In genomic region chr22:43241138-43241597, GRCh38 we compare ENCODE assay signal across 15 cellular contexts. TPM values are rescaled to one million over a fixed set of nuclear protein-coding genes. Genes with fewer than 3 reads are reported as not detected.
DNase-seq lines count a peak whose midpoint lies in the region; ATAC-seq, FAIRE-seq and TF ChIP-seq lines count a peak whose summit lies in the region.
"Had no signal": no experiment of that assay in that cellular context is flagged by ENCODE, and none has a peak within 500 bp of the region (broad histone marks: within the 10 kb centered on the region; RNA-seq: fewer than 3 reads in every experiment).

No MANE protein-coding gene starts in this region.

- peaks cover 47% of the 10 kb centered on the region for H3K27me3 ChIP-seq in IMR-90 (ENCODE audit: control insufficient read depth, insufficient read depth, low read length)
- no peaks in the 10 kb centered on the region for H3K27me3 ChIP-seq in lung (ENCODE audit: control insufficient read depth, insufficient read depth)
- no peaks in the 10 kb centered on the region for H3K27me3 ChIP-seq in naive thymus-derived CD4-positive, alpha-beta T cell (ENCODE audit: control insufficient read depth in 2 of 2, insufficient read depth in 2 of 2, low read length in 2 of 2)
- peaks cover 0 to 11% (median 0%) of the 10 kb centered on the region in 3 donors for H3K27me3 ChIP-seq in stomach
- H3K27me3 ChIP-seq: BE2C had no signal

- no peak overlapping the region for H2BK20ac ChIP-seq in IMR-90 (ENCODE audit: low read depth, low read length)

- H4K5ac ChIP-seq in IMR-90 (ENCODE audit: low read depth, low read length) = no peak overlapping the region

- TF ChIP-seq CTCF in A549 (IDR thresholded peaks at IDR 0.05) = no peak
- no peak for TF ChIP-seq CTCF in IMR-90 (conservative IDR thresholded peaks at IDR 0.05; ENCODE audit: low read depth, low read length)
- TF ChIP-seq CTCF in fibroblast of villous mesenchyme (IDR thresholded peaks at IDR 0.05; ENCODE audit: insufficient read depth, low read depth, low read length) = no peak
- TF ChIP-seq CTCF in lung (IDR thresholded peaks at IDR 0.05; ENCODE audit: control extremely low read depth, extremely low read depth) = no peak
- no peak for TF ChIP-seq CTCF in stomach (IDR thresholded peaks at IDR 0.05)

- H3K4me2 ChIP-seq in A549 (no peak overlapping the region), IMR-90 (ENCODE audit: low read depth, low read length) (no peak overlapping the region)

- POLR2A ChIA-PET in A549 (lab: Yijun Ruan, JAX) = no interaction called here
- POLR2A ChIA-PET in IMR-90 (lab: Charles Lee; ENCODE audit: unreplicated experiment) = no interaction called here
- POLR2A ChIA-PET in naive thymus-derived CD4-positive, alpha-beta T cell (lab: Charles Lee) = no interaction called here

- H2BK5ac ChIP-seq in IMR-90 (ENCODE audit: low read depth, low read length, poor library complexity, severe bottlenecking) = no peak overlapping the region

- in situ Hi-C loops in IMR-90 (cut with MboI; ENCODE audit: low sequenced_read_pairs) = no loop called here

- CTCF ChIA-PET in A549 (lab: Yijun Ruan, JAX) (interaction anchor here (0.9 to 1.1 kb wide), 2 partner anchors 10 to 17 kb away, joined by 3 to 5 read pairs; no protein-coding TSS in a partner anchor), IMR-90 (lab: Yijun Ruan, JAX) (no interaction called here)
- CTCF ChIA-PET in naive thymus-derived CD4-positive, alpha-beta T cell (lab: Charles Lee) = no interaction called here

- no peak overlapping the region for H2AFZ ChIP-seq in IMR-90 (replicated peaks; ENCODE audit: low read length, poor library complexity)
- H2AFZ ChIP-seq: GM23248 had no signal

- 81% methylated on average over 10 of the region's 15 CpGs for WGBS in A549 (ENCODE audit: missing lambda C conversion rate)
- 49% methylated on average over 5 of the region's 15 CpGs; no CpG with 5 or more reads in 1 of the 2 experiments for WGBS in IMR-90 (ENCODE audit: extremely low coverage in 2 of 2, insufficient read length in 1 of 2), 2 experiments
- 67 to 86% methylated on average over 15 of the region's 15 CpGs for WGBS in lung, 2 donors
- WGBS in stomach, 5 donors = 61 to 87% (median 69%) methylated on average over 11 to 15 of the region's 15 CpGs

- TF ChIP-seq EP300 in A549 (IDR thresholded peaks at IDR 0.05) (no peak), stomach (IDR thresholded peaks at IDR 0.05) (no peak)

- dilution Hi-C loops in IMR-90 (cut with HindIII; ENCODE audit: low sequenced_read_pairs, unreplicated experiment) = no loop called here

- H4K20me1 ChIP-seq in IMR-90 (ENCODE audit: insufficient read depth, low read length) = no peaks in the 10 kb centered on the region

- H3K9me3 Mint-ChIP-seq in naive thymus-derived CD4-positive, alpha-beta T cell = no peaks in the 10 kb centered on the region
- H3K9me3 Mint-ChIP-seq: CD4-positive, alpha-beta memory T cell had no signal

- no peaks in the 10 kb centered on the region for H3K36me3 Mint-ChIP-seq in naive thymus-derived CD4-positive, alpha-beta T cell
- H3K36me3 Mint-ChIP-seq: CD4-positive, alpha-beta memory T cell had no signal

- H3K9ac ChIP-seq in IMR-90 (ENCODE audit: low read depth, low read length) = no peak overlapping the region
- H3K9ac ChIP-seq: GM23248 had no signal

- no TSS peak for BruUV-seq in IMR-90 (replicated peaks; lab: Mats Ljungman, UMichigan)

- H3K27ac ChIP-seq in A549 = no peak overlapping the region
- H3K27ac ChIP-seq in IMR-90 (ENCODE audit: insufficient read depth, low read length) = no peak overlapping the region
- H3K27ac ChIP-seq in lung (ENCODE audit: low read depth in 1 of 2, low read length in 1 of 2) = no peak overlapping the region
- no peak overlapping the region for H3K27ac ChIP-seq in naive thymus-derived CD4-positive, alpha-beta T cell (ENCODE audit: low read depth, low read length)
- H3K27ac ChIP-seq in stomach = no peak overlapping the region
- H3K27ac ChIP-seq: C4-2B, GM23248 had no signal

- no peak overlapping the region for H4K8ac ChIP-seq in IMR-90 (ENCODE audit: low read depth in 2 of 2, low read length in 2 of 2)

- no peak overlapping the region for H3K23ac ChIP-seq in IMR-90 (ENCODE audit: low read depth, low read length)

- H3K4me1 ChIP-seq in A549 = no peaks in the 10 kb centered on the region
- no peaks in the 10 kb centered on the region for H3K4me1 ChIP-seq in IMR-90 (ENCODE audit: control insufficient read depth, insufficient read depth, low read length)
- H3K4me1 ChIP-seq in lung (ENCODE audit: control insufficient read depth in 2 of 2, insufficient read depth in 2 of 2, low read length in 2 of 2) = peaks cover 0 to 6% of the 10 kb centered on the region in 2 donors
- no peaks in the 10 kb centered on the region for H3K4me1 ChIP-seq in naive thymus-derived CD4-positive, alpha-beta T cell (ENCODE audit: control insufficient read depth in 2 of 2, insufficient read depth in 2 of 2, low read length in 2 of 2)
- H3K4me1 ChIP-seq in stomach = peaks cover 0 to 11% (median 3%) of the 10 kb centered on the region in 4 donors

- H3K4me3 Mint-ChIP-seq in naive thymus-derived CD4-positive, alpha-beta T cell = no peak overlapping the region
- H3K4me3 Mint-ChIP-seq: CD4-positive, alpha-beta memory T cell had no signal

- H3K27ac Mint-ChIP-seq in naive thymus-derived CD4-positive, alpha-beta T cell = no peak overlapping the region
- H3K27ac Mint-ChIP-seq: CD4-positive, alpha-beta memory T cell had no signal

- H3K9me3 ChIP-seq in A549 = no peaks in the 10 kb centered on the region
- no peaks in the 10 kb centered on the region for H3K9me3 ChIP-seq in IMR-90 (ENCODE audit: control insufficient read depth, insufficient read depth, low read length)
- no peaks in the 10 kb centered on the region for H3K9me3 ChIP-seq in lung (ENCODE audit: control insufficient read depth in 2 of 2, insufficient read depth in 1 of 2, low read length in 1 of 2)
- H3K9me3 ChIP-seq in naive thymus-derived CD4-positive, alpha-beta T cell (ENCODE audit: control insufficient read depth in 2 of 3, low read length in 3 of 3) = no peaks in the 10 kb centered on the region
- H3K9me3 ChIP-seq in stomach = no peaks in the 10 kb centered on the region
- H3K9me3 ChIP-seq: BE2C had no signal

- TF ChIP-seq POLR2A in A549 (IDR thresholded peaks at IDR 0.05; ENCODE audit: low read length) = no peak
- TF ChIP-seq POLR2A in IMR-90 (IDR thresholded peaks at IDR 0.05; ENCODE audit: low read depth, low read length) = no peak
- TF ChIP-seq POLR2A in stomach (IDR thresholded peaks at IDR 0.05) = no peak

- no peak overlapping the region for H2BK120ac ChIP-seq in IMR-90 (ENCODE audit: low read depth, low read length)

- H3K79me1 ChIP-seq in IMR-90 (ENCODE audit: low read depth in 1 of 2, low read length in 2 of 2) = no peaks in the 10 kb centered on the region

- H2AK9ac ChIP-seq in IMR-90 (replicated peaks; ENCODE audit: low read depth, low read length, poor library complexity) = peak overlapping the region; percentile 78

- H3K14ac ChIP-seq in IMR-90 (replicated peaks; ENCODE audit: low read depth, low read length) = no peak overlapping the region

- no peak overlapping the region for H4K91ac ChIP-seq in IMR-90 (ENCODE audit: insufficient read depth, low read depth, low read length)

- FAIRE-seq in A549 (lab: Jason Lieb, UNC) = no peak
- FAIRE-seq: D721Med had no signal

- no peaks in the 10 kb centered on the region for H3K36me3 ChIP-seq in IMR-90 (ENCODE audit: control insufficient read depth, insufficient read depth, low read length)
- H3K36me3 ChIP-seq in lung (ENCODE audit: control insufficient read depth in 2 of 2, insufficient read depth in 2 of 2, low read length in 2 of 2) = no peaks in the 10 kb centered on the region
- no peaks in the 10 kb centered on the region for H3K36me3 ChIP-seq in naive thymus-derived CD4-positive, alpha-beta T cell (ENCODE audit: control insufficient read depth in 2 of 3, insufficient read depth in 3 of 3, low read length in 3 of 3)
- no peaks in the 10 kb centered on the region for H3K36me3 ChIP-seq in stomach
- H3K36me3 ChIP-seq: BE2C had no signal

- H3K9me1 ChIP-seq in IMR-90 (ENCODE audit: insufficient read depth, low read length) = no peaks in the 10 kb centered on the region

- H3K27me3 Mint-ChIP-seq in naive thymus-derived CD4-positive, alpha-beta T cell = peaks cover 0 to 4% (median 3%) of the 10 kb centered on the region in 5 donors

- TF ChIP-seq RAD21 in A549 (conservative IDR thresholded peaks at IDR 0.05 in 1 of 2, IDR thresholded peaks at IDR 0.05 in 1 of 2) (no peak), IMR-90 (IDR thresholded peaks at IDR 0.05; ENCODE audit: low read length) (no peak)

- no peak overlapping the region for H3K56ac ChIP-seq in IMR-90 (ENCODE audit: extremely low read depth, insufficient read depth, low read length)

- no peak overlapping the region for H2BK15ac ChIP-seq in IMR-90 (ENCODE audit: low read depth, low read length)

- ATAC-seq in A549 (no peak), IMR-90 (ENCODE audit: low read depth) (no peak), lung (ENCODE audit: insufficient read depth, low FRiP score) (no peak), GM18502 (IDR thresholded peaks at IDR 0.05; ENCODE audit: poor library complexity, unreplicated experiment) (no peak)
- ATAC-seq in naive thymus-derived CD4-positive, alpha-beta T cell = no peak

- H3K4me3 ChIP-seq in A549 (no peak overlapping the region), IMR-90 (ENCODE audit: insufficient read depth, low read depth, low read length) (no peak overlapping the region), fibroblast of villous mesenchyme (ENCODE audit: low read depth, low read length) (no peak overlapping the region), lung (no peak overlapping the region), stomach (no peak overlapping the region)
- H3K4me3 ChIP-seq in naive thymus-derived CD4-positive, alpha-beta T cell (ENCODE audit: low read length) = no peak overlapping the region
- H3K4me3 ChIP-seq: GM23248 had no signal

- no peak overlapping the region for H3K4ac ChIP-seq in IMR-90 (ENCODE audit: low read depth, low read length)

- intact Hi-C loops in IMR-90 (cut with micrococcal nuclease) = no loop called here
- intact Hi-C loops in naive thymus-derived CD4-positive, alpha-beta T cell (cut with micrococcal nuclease) = no loop called here
- intact Hi-C loops in stomach (cut with DNase I; ENCODE audit: low total_unique reads) = no loop called here

- no peaks in the 10 kb centered on the region for H3K4me1 Mint-ChIP-seq in naive thymus-derived CD4-positive, alpha-beta T cell
- H3K4me1 Mint-ChIP-seq: CD4-positive, alpha-beta memory T cell had no signal

- H3K18ac ChIP-seq in IMR-90 (ENCODE audit: low read depth, low read length) = no peak overlapping the region

- H2AK5ac ChIP-seq in IMR-90 (ENCODE audit: low read depth, low read length) = no peak overlapping the region

- no peak for DNase-seq in A549 (ENCODE audit: low read depth in 1 of 2, low spot score in 1 of 2)
- no peak for DNase-seq in IMR-90
- DNase-seq in fibroblast of villous mesenchyme (ENCODE audit: low read depth) = peak; percentile 58
- DNase-seq in lung (ENCODE audit: low spot score) = peak; percentile 55
- DNase-seq in naive thymus-derived CD4-positive, alpha-beta T cell = no peak
- no peak for DNase-seq in NCI-H1694 treated with DMSO at 0.1 percent for 48 hours (lab: John Stamatoyannopoulos, UW)
- DNase-seq in stomach = no peak
- DNase-seq: BE2C, DND-41, GF-D8, GM23248 had no signal

RNA-seq across cellular contexts. Expression of gene TTLL12, which starts 54.2 kb away (rescaled TPM):
- polyA plus RNA-seq in A549 (2011; rRNA removed) = 8.6 and 9.5 TPM in 2 replicates
- polyA plus RNA-seq in A549 (2012; cell fraction: cytosol; rRNA removed) = 19.1 and 24.8 TPM in 2 replicates
- polyA plus RNA-seq in A549 (2012; cell fraction: nucleus; rRNA removed) = 31.1 and 31.4 TPM in 2 replicates
- polyA plus RNA-seq in A549 (2017; fragmentation: RNase III; extraction: RNeasy Plus Mini Kit Qiagen cat#74134 plus additional on column Dnase treatment) = 17.8 to 19.8 TPM (median 18.7 TPM) in 3 replicates
- polyA minus RNA-seq in A549 (2011; rRNA and poly(A)+ RNA removed) = 7.5 and 10.5 TPM in 2 replicates
- total RNA-seq in IMR-90 (2012; rRNA removed) = 26.7 and 30.1 TPM in 2 replicates
- 20.9 and 21.8 TPM in 2 replicates for polyA plus RNA-seq in IMR-90 (2012; rRNA removed)
- 13.3 and 15.5 TPM in 2 replicates for polyA plus RNA-seq in IMR-90 (2012; cell fraction: cytosol; rRNA removed)
- polyA plus RNA-seq in IMR-90 (2012; cell fraction: nucleus; rRNA removed; ENCODE audit: low replicate concordance) = 7.9 and 17.5 TPM in 2 replicates
- 22.9 and 27.1 TPM in 2 replicates for total RNA-seq in fibroblast of villous mesenchyme
- total RNA-seq in lung = 10 to 100 TPM; 15.8 to 35.5 TPM
- 10 to 100 TPM; 20.0 to 30.7 TPM for polyA plus RNA-seq in lung
- 10 to 100 TPM; 15.6 to 43.7 (median 29.6) TPM for total RNA-seq in naive thymus-derived CD4-positive, alpha-beta T cell
- 10 to 100 TPM; 15.6 to 28.2 TPM for polyA plus RNA-seq in naive thymus-derived CD4-positive, alpha-beta T cell
- 10 to 100 TPM in 4 of 5 donors, 1 to 10 TPM in 1; 4.1 to 64.3 (median 18.7) TPM for total RNA-seq in stomach
- polyA plus RNA-seq in stomach = 10 to 100 TPM; 27.6 to 45.3 (median 32.7) TPM

Comparison
In these comparisons a context has a peak if more than half of its experiments do, and no peak if none do; other contexts are left out.
1. DNase-seq: peak in fibroblast of villous mesenchyme (single experiment) and lung (single experiment); none in A549 (0 of 2), IMR-90 (single experiment), naive thymus-derived CD4-positive, alpha-beta T cell (0 of 9), NCI-H1694 treated with DMSO at 0.1 percent for 48 hours (single experiment) and stomach (single experiment).